Comparison of ENCODE assay signal across 17 cellular contexts in the genomic region with DNA sequence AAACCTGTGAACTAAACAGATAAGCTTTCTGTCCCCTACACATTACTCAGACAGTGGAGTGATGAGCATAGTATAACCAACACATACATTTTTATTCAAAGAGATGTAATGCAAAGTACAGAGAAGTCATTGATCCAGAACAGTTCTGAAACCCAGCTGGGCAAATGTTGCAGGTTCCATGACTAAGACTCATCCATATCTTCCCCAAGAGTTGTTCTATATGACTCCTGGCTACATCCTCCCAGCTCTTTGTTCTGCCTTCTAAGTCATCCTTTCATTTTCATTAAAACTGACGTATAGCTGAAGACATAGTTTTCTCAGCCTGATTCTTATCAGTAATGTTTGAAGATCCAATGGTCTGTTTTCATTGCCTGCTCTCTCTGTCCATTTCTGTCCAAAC. TPM values are rescaled to one million over a fixed set of nuclear protein-coding genes. Genes with fewer than 3 reads are reported as not detected.
"Had no signal": no experiment of that assay in that cellular context is flagged by ENCODE, and none has a peak within 500 bp of the region (broad histone marks: within the 10 kb centered on the region; RNA-seq: fewer than 3 reads in every experiment).

No MANE protein-coding gene starts in this region.

- H3K36me3 Mint-ChIP-seq: memory B cell, naive B cell had no signal

- H3K4me1 Mint-ChIP-seq: memory B cell, neural crest cell had no signal

- H3K27me3 Mint-ChIP-seq: progenitor cell of endocrine pancreas; stimulated activated naive CD8-positive, alpha-beta T cell treated with anti-CD3 and anti-CD28 coated beads, Interleukin-15, Interleukin-2, amounts not matched to agents 100 ng/mL and 50 ng/mL, for 24 hours; T-helper 17 cell had no signal

- ATAC-seq: effector memory CD8-positive, alpha-beta T cell; left ventricle myocardium superior; mucosa of descending colon had no signal

- H3K9me3 Mint-ChIP-seq: effector memory CD8-positive, alpha-beta T cell; memory B cell; stimulated activated naive CD8-positive, alpha-beta T cell treated with anti-CD3 and anti-CD28 coated beads, Interleukin-15, Interleukin-2, amounts not matched to agents 100 ng/mL and 50 ng/mL, for 24 hours had no signal

- DNase-seq: activated CD4-positive, alpha-beta T cell treated with anti-CD3 and anti-CD28 coated beads for 4 hours; activated gamma-delta T cell treated with Interleukin-2 at 50 U/mL for 16 hours; amniotic stem cell; effector memory CD8-positive, alpha-beta T cell; esophagus squamous epithelium; left ventricle myocardium superior; mucosa of descending colon; naive B cell; SJCRH30; T-helper 17 cell; transverse colon; uterus had no signal

- H3K27ac Mint-ChIP-seq: effector memory CD8-positive, alpha-beta T cell; memory B cell; naive B cell; progenitor cell of endocrine pancreas; stimulated activated naive CD8-positive, alpha-beta T cell treated with anti-CD3 and anti-CD28 coated beads, Interleukin-15, Interleukin-2, amounts not matched to agents 100 ng/mL and 50 ng/mL, for 24 hours; T-helper 17 cell had no signal

- H3K4me3 Mint-ChIP-seq: effector memory CD8-positive, alpha-beta T cell; memory B cell; naive B cell; neural crest cell; stimulated activated naive CD8-positive, alpha-beta T cell treated with anti-CD3 and anti-CD28 coated beads, Interleukin-15, Interleukin-2, amounts not matched to agents 100 ng/mL and 50 ng/mL, for 24 hours; T-helper 17 cell had no signal

RNA-seq across cellular contexts. Expression of a gene that starts 47.3 kb away (rescaled TPM):
- total RNA-seq: dermis microvascular lymphatic vessel endothelial cell had no signal
